Comparison of ENCODE assay signal across 16 cellular contexts in the genomic region with DNA sequence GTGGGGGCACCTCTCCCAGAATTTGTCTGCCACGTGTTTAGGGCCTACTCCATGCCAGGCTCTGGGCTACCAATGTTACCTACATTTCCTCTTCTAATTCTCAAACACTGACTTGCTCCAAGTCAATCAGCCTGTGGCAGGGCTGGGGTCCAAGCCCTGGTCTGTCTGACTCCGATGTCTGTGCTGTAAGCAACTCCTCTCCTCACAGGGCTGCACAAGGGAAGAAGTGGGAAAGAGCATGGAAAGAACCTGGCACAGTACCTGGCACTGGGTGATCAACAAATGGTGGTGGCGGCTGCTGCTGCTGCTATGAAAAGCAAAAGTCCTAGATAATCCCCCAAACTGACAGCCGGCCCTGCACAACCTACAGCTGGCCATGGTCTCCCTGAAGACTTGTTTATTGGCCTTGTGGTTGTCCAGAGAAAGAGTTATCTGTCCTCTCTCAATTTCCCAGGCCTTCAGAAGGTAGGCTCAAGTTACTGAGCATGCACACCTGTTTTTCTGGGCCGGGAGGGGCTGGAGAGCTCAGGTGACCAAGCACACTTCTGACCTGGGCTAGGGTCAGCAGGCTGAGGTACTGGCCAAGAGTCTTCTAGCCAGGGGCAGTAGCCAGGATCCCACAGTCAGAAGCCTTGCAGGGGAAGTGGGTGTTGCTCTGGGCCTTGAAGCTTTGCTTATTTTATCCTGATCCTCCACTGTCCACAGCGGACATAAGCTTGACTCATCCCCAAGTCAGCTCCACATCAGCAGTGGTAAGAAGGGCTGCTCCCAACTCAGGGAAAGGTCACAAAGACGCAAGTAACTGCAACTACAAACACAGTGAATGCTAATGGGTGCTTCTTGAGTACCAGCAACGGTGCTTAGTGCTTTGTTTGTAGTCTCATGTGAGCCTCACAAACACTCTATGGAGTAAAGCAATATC. TPM values are rescaled to one million over a fixed set of nuclear protein-coding genes. Genes with fewer than 3 reads are reported as not detected.
DNase-seq lines count a peak whose midpoint lies in the region; FAIRE-seq and TF ChIP-seq lines count a peak whose summit lies in the region.
"Had no signal": no experiment of that assay in that cellular context is flagged by ENCODE, and none has a peak within 500 bp of the region (broad histone marks: within the 10 kb centered on the region; RNA-seq: fewer than 3 reads in every experiment).

No MANE protein-coding gene starts in this region.

- no peak overlapping the region for H2AK5ac ChIP-seq in neuronal stem cell (ENCODE audit: low read depth, low read length)

- H3K4me1 Mint-ChIP-seq in immature natural killer cell: no peaks in the 10 kb centered on the region
- H3K4me1 Mint-ChIP-seq: stimulated activated naive CD8-positive, alpha-beta T cell treated with anti-CD3 and anti-CD28 coated beads, Interleukin-15, amount 100 ng/mL, for 72 hours had no signal

- FAIRE-seq in kidney (lab: Jason Lieb, UNC): no peak

- no peaks in the 10 kb centered on the region for H3K9me3 ChIP-seq in fibroblast of lung (ENCODE audit: control insufficient read depth, insufficient read depth, low read depth, low read length)
- H3K9me3 ChIP-seq in neuronal stem cell (replicated peaks in 1 of 2; ENCODE audit: control insufficient read depth in 2 of 2, insufficient read depth in 1 of 2, low read depth in 1 of 2, low read length in 2 of 2): no peaks in the 10 kb centered on the region
- H3K9me3 ChIP-seq in kidney (ENCODE audit: control insufficient read depth in 1 of 2, low read length in 2 of 2): no peaks in the 10 kb centered on the region
- H3K9me3 ChIP-seq in HAP-1: no peaks in the 10 kb centered on the region
- H3K9me3 ChIP-seq: BE2C had no signal

- no peak overlapping the region for H3K27ac Mint-ChIP-seq in immature natural killer cell
- H3K27ac Mint-ChIP-seq: activated CD4-positive, alpha-beta memory T cell treated with anti-CD3 and anti-CD28 coated beads for 36 hours; stimulated activated naive CD8-positive, alpha-beta T cell treated with anti-CD3 and anti-CD28 coated beads, Interleukin-15, amount 100 ng/mL, for 72 hours had no signal

- DNase-seq in AG09309 (ENCODE audit: low read depth) (peak; percentile 63), NCI-H226 (peak; percentile 38), fibroblast of lung (ENCODE audit: low read depth in 2 of 2) (peak; percentile 60 to 73), neuronal stem cell (ENCODE audit: low spot score) (no peak), kidney (no peak), immature natural killer cell (no peak), HAP-1 (ENCODE audit: low spot score in 2 of 2) (no peak), NCI-H82 (lab: John Stamatoyannopoulos, UW) (no peak)
- DNase-seq: activated CD4-positive, alpha-beta memory T cell treated with anti-CD3 and anti-CD28 coated beads for 36 hours; BE2C; NCI-H187 treated with DMSO at 0.1 percent for 48 hours; NCI-H510A treated with DMSO at 0.1 percent for 48 hours; OCI-M1; stimulated activated CD4-positive, alpha-beta T cell treated with anti-CD3 and anti-CD28 coated beads, Interleukin-12 subunit alpha, Interleukin-12 subunit beta, amount 100 ng/mL, for 4 hours; stimulated activated naive CD8-positive, alpha-beta T cell treated with anti-CD3 and anti-CD28 coated beads, Interleukin-15, amount 100 ng/mL, for 72 hours had no signal

- intact Hi-C loops in kidney (cut with DNase I): no loop called here

- no peak overlapping the region for H4K8ac ChIP-seq in neuronal stem cell (ENCODE audit: low read depth, low read length)

- no peak overlapping the region for H3K9ac ChIP-seq in fibroblast of lung (ENCODE audit: insufficient read depth, low read length)
- no peak overlapping the region for H3K9ac ChIP-seq in neuronal stem cell (ENCODE audit: low read depth, low read length, poor library complexity)
- no peak overlapping the region for H3K9ac ChIP-seq in kidney (ENCODE audit: low read length in 2 of 2)

- H3K27me3 ChIP-seq in fibroblast of lung (ENCODE audit: control insufficient read depth, insufficient read depth, low read length) (no peaks in the 10 kb centered on the region), neuronal stem cell (ENCODE audit: control insufficient read depth in 3 of 3, insufficient read depth in 3 of 3, low read depth in 1 of 3, low read length in 3 of 3) (no peaks in the 10 kb centered on the region), HAP-1 (ENCODE audit: low read depth) (peaks cover 2% of the 10 kb centered on the region; the same call in 1 of the 2 replicates)

- peak overlapping the region; percentile 21 for H3K23ac ChIP-seq in neuronal stem cell (ENCODE audit: low read depth, low read length, poor library complexity)

- H2BK12ac ChIP-seq in neuronal stem cell (ENCODE audit: low read length): no peak overlapping the region

- H3K36me3 Mint-ChIP-seq in immature natural killer cell: no peaks in the 10 kb centered on the region
- H3K36me3 Mint-ChIP-seq: activated CD4-positive, alpha-beta memory T cell treated with anti-CD3 and anti-CD28 coated beads for 36 hours had no signal

- no peak overlapping the region for H3K14ac ChIP-seq in neuronal stem cell (ENCODE audit: low read length)

- in situ Hi-C loops in HAP-1 (cut with MboI; ENCODE audit: low sequenced_read_pairs): no loop called here

- H3K27me3 Mint-ChIP-seq in immature natural killer cell (ENCODE audit: low read depth in 3 of 3): peaks cover 0 to 10% (median 3%) of the 10 kb centered on the region in 3 donors
- H3K27me3 Mint-ChIP-seq: stimulated activated naive CD8-positive, alpha-beta T cell treated with anti-CD3 and anti-CD28 coated beads, Interleukin-15, amount 100 ng/mL, for 72 hours had no signal

- H2AFZ ChIP-seq in fibroblast of lung (ENCODE audit: low read length) (no peak overlapping the region), neuronal stem cell (ENCODE audit: low read length) (no peak overlapping the region)

- no peak overlapping the region for H2BK15ac ChIP-seq in neuronal stem cell (ENCODE audit: low read length)

- no peaks in the 10 kb centered on the region for H4K20me1 ChIP-seq in fibroblast of lung (ENCODE audit: control insufficient read depth, extremely low read depth, insufficient read depth, low read length)

- H3K4me3 ChIP-seq in AG09309 (ENCODE audit: control insufficient read depth, low read depth, low read length) (no peak overlapping the region), fibroblast of lung (replicated peaks in 1 of 4; ENCODE audit: control extremely low read depth in 1 of 4, insufficient read depth in 1 of 4, low read depth in 3 of 4, low read length in 4 of 4) (no peak overlapping the region), neuronal stem cell (ENCODE audit: low read length in 2 of 2) (no peak overlapping the region), kidney (ENCODE audit: low read length in 2 of 2) (no peak overlapping the region), HAP-1 (no peak overlapping the region)

- H4K91ac ChIP-seq in neuronal stem cell (ENCODE audit: low read depth, low read length, poor library complexity): no peak overlapping the region

- no peak overlapping the region for H3K4ac ChIP-seq in neuronal stem cell (ENCODE audit: low read length)

- no peaks in the 10 kb centered on the region for H3K79me2 ChIP-seq in fibroblast of lung (ENCODE audit: control insufficient read depth, insufficient read depth, low read length)

- no CpG with 5 or more reads among the region's 8 CpGs for WGBS in neuronal stem cell (ENCODE audit: extremely low coverage in 2 of 2, insufficient read length in 2 of 2, insufficient replicate concordance in 1 of 2), 2 donors

- H3K9me3 Mint-ChIP-seq in immature natural killer cell: no peaks in the 10 kb centered on the region
- H3K9me3 Mint-ChIP-seq: activated CD4-positive, alpha-beta memory T cell treated with anti-CD3 and anti-CD28 coated beads for 36 hours; stimulated activated naive CD8-positive, alpha-beta T cell treated with anti-CD3 and anti-CD28 coated beads, Interleukin-15, amount 100 ng/mL, for 72 hours had no signal

- H3K4me3 Mint-ChIP-seq in immature natural killer cell: no peak overlapping the region
- H3K4me3 Mint-ChIP-seq: activated CD4-positive, alpha-beta memory T cell treated with anti-CD3 and anti-CD28 coated beads for 36 hours; stimulated activated naive CD8-positive, alpha-beta T cell treated with anti-CD3 and anti-CD28 coated beads, Interleukin-15, amount 100 ng/mL, for 72 hours had no signal

- TF ChIP-seq CTCF in AG09309 (IDR thresholded peaks at IDR 0.05; ENCODE audit: control insufficient read depth, insufficient read depth, low read depth, low read length, missing control alignments) (no peak), fibroblast of lung (conservative IDR thresholded peaks at IDR 0.05 in 1 of 2, IDR thresholded peaks at IDR 0.05 in 1 of 2; ENCODE audit: low read depth in 1 of 2, low read length in 2 of 2) (no peak), kidney (IDR thresholded peaks at IDR 0.05; ENCODE audit: borderline replicate concordance, extremely low read depth, insufficient read depth) (no peak)

- H3K36me3 ChIP-seq in fibroblast of lung (ENCODE audit: control insufficient read depth, insufficient read depth, low read length) (no peaks in the 10 kb centered on the region), neuronal stem cell (replicated peaks in 1 of 2; ENCODE audit: control insufficient read depth in 2 of 2, insufficient read depth in 2 of 2, low read length in 2 of 2) (no peaks in the 10 kb centered on the region), kidney (ENCODE audit: control insufficient read depth in 1 of 2, insufficient read depth in 2 of 2, low read length in 2 of 2) (no peaks in the 10 kb centered on the region), HAP-1 (replicated peaks) (no peaks in the 10 kb centered on the region)
- H3K36me3 ChIP-seq: BE2C had no signal

- H3K4me2 ChIP-seq in fibroblast of lung (ENCODE audit: extremely low read depth, insufficient read depth, low read length): no peak overlapping the region
- H3K4me2 ChIP-seq in neuronal stem cell (ENCODE audit: insufficient read depth, low read length, poor library complexity, severe bottlenecking): no peak overlapping the region

- peak overlapping the region; percentile 30 for H3K18ac ChIP-seq in neuronal stem cell (ENCODE audit: low read length)

- no peaks in the 10 kb centered on the region for H3K79me1 ChIP-seq in neuronal stem cell (ENCODE audit: low read depth, low read length)

- H2BK5ac ChIP-seq in neuronal stem cell (ENCODE audit: low read length): no peak overlapping the region

- H3K27ac ChIP-seq in fibroblast of lung (ENCODE audit: insufficient read depth, low read length): no peak overlapping the region
- no peak overlapping the region for H3K27ac ChIP-seq in neuronal stem cell (replicated peaks; ENCODE audit: low read length)
- H3K27ac ChIP-seq in kidney (ENCODE audit: low read depth in 2 of 2, low read length in 2 of 2): no peak overlapping the region

- H3K4me1 ChIP-seq in fibroblast of lung (ENCODE audit: control insufficient read depth, extremely low read depth, insufficient read depth, low read length): peaks cover 3% of the 10 kb centered on the region
- H3K4me1 ChIP-seq in neuronal stem cell (ENCODE audit: control insufficient read depth in 2 of 2, insufficient read depth in 1 of 2, low read depth in 1 of 2, low read length in 2 of 2): peaks cover 0 to 2% of the 10 kb centered on the region in 2 donors
- H3K4me1 ChIP-seq in kidney (ENCODE audit: control insufficient read depth in 1 of 2, insufficient read depth in 1 of 2, low read depth in 1 of 2, low read length in 2 of 2): no peaks in the 10 kb centered on the region
- no peaks in the 10 kb centered on the region for H3K4me1 ChIP-seq in HAP-1
- H3K4me1 ChIP-seq: BE2C had no signal

- H2BK120ac ChIP-seq in neuronal stem cell (ENCODE audit: low read depth, low read length): no peak overlapping the region

RNA-seq across cellular contexts. Expression of gene KY, which starts 35.3 kb away (rescaled TPM):
- total RNA-seq in fibroblast of lung (under 0.01 and 0.51 TPM in 2 replicates), kidney (0.50 TPM)
- polyA plus RNA-seq in fibroblast of lung (0.12 and 0.35 TPM in 2 replicates), kidney (ENCODE audit: insufficient read depth, low read depth, low replicate concordance) (0.69 TPM), immature natural killer cell (not detected)
- polyA plus RNA-seq in fibroblast of lung (2012): 0.21 and 0.36 TPM in 2 replicates
- polyA minus RNA-seq in fibroblast of lung (ENCODE audit: low replicate concordance): 0.48 and 1.2 TPM in 2 replicates
- 0.04 TPM for polyA plus RNA-seq in neuronal stem cell (2013, experiment 1 of 2)
- 0.03 TPM for polyA plus RNA-seq in neuronal stem cell (2013, experiment 2 of 2)
- total RNA-seq: activated CD4-positive, alpha-beta memory T cell treated with anti-CD3 and anti-CD28 coated beads for 36 hours; left lobe of liver had no signal

Comparison
In these comparisons a context has a peak if more than half of its experiments do, and no peak if none do; other contexts are left out.
1. DNase-seq: peak in AG09309 (single experiment), NCI-H226 (single experiment) and fibroblast of lung (2 of 2); none in neuronal stem cell (single experiment), kidney (single experiment), immature natural killer cell (0 of 3), HAP-1 (0 of 2) and NCI-H82 (single experiment).